8 cellular contexts compared by ENCODE assay signal in genomic region chr3:129189793-129190192, GRCh38. TPM values are rescaled to one million over a fixed set of nuclear protein-coding genes. Genes with fewer than 3 reads are reported as not detected.
A peak's percentile ranks its signal among the peaks of the same experiment; 100 is the strongest.
DNase-seq lines count a peak whose midpoint lies in the region; ATAC-seq, FAIRE-seq and TF ChIP-seq lines count a peak whose summit lies in the region.
"Not testable (repeated sequence)": the region's sequence is repeated elsewhere in the genome, so short reads cannot be mapped to it uniquely, and the experiment has no call there.

No MANE protein-coding gene starts in this region.

- ATAC-seq in GM12878 (peak; percentile 34; the same call in 2 of the 3 replicates), esophagus mucosa (peak; percentile 77)
- ATAC-seq in stimulated activated naive CD8-positive, alpha-beta T cell treated with anti-CD3 and anti-CD28 coated beads, Interleukin-15, amount 100 ng/mL, for 72 hours: peak; percentile 37

- not testable (repeated sequence) for H3K27me3 ChIP-seq in HAP-1 (ENCODE audit: low read depth); astrocyte (ENCODE audit: insufficient read depth, low read length); GM12878 (replicated peaks in 1 of 2; ENCODE audit: control insufficient read depth in 2 of 2, insufficient read depth in 2 of 2, low read length in 1 of 2)

- not testable (repeated sequence) for H3K79me2 ChIP-seq in astrocyte (ENCODE audit: insufficient read depth, low read length)
- H3K79me2 ChIP-seq in GM12878 (ENCODE audit: control insufficient read depth, insufficient read depth, low read length): peaks cover 10% of the 10 kb centered on the region

- H3K9me3 ChIP-seq in HAP-1; astrocyte (ENCODE audit: insufficient read depth, low read depth, low read length); GM12878 (replicated peaks; ENCODE audit: control insufficient read depth, insufficient read depth, low read length): not testable (repeated sequence)

- not testable (repeated sequence) for H2AFZ ChIP-seq in astrocyte (ENCODE audit: low read depth, low read length); GM12878 (ENCODE audit: control insufficient read depth, low read depth, low read length)

- RAD21 ChIA-PET in GM12878 (lab: Charles Lee; ENCODE audit: unreplicated experiment): not testable (repeated sequence)

- not testable (repeated sequence) for TF ChIP-seq CTCF in RWPE1 (conservative IDR thresholded peaks at IDR 0.05; ENCODE audit: low read depth); astrocyte (IDR thresholded peaks at IDR 0.05; ENCODE audit: insufficient read depth, low read depth, low read length); GM12878 (IDR thresholded peaks at IDR 0.05 in 2 of 3, conservative IDR thresholded peaks at IDR 0.05 in 1 of 3; ENCODE audit: control insufficient read depth in 2 of 3, extremely low read depth in 1 of 3, insufficient read depth in 1 of 3, low read depth in 3 of 3, low read length in 3 of 3)

- TF ChIP-seq RAD21 in GM12878 (IDR thresholded peaks at IDR 0.05; ENCODE audit: insufficient read depth, low read depth, low read length): not testable (repeated sequence)

- not testable (repeated sequence) for TF ChIP-seq EP300 in GM12878 (IDR thresholded peaks at IDR 0.05; ENCODE audit: borderline replicate concordance in 1 of 2, control insufficient read depth in 1 of 2, low read depth in 2 of 2, low read length in 2 of 2)

- not testable (repeated sequence) for H3K4me3 ChIP-seq in HAP-1; astrocyte (ENCODE audit: insufficient read depth, low read depth, low read length); GM12878

- not testable (repeated sequence) for H3K27ac Mint-ChIP-seq in astrocyte (ENCODE audit: unreplicated experiment); stimulated activated naive CD8-positive, alpha-beta T cell treated with anti-CD3 and anti-CD28 coated beads, Interleukin-15, amount 100 ng/mL, for 72 hours

- WGBS in GM12878 (ENCODE audit: insufficient coverage, insufficient replicate concordance, low lambda C conversion rate, missing lambda C conversion rate): 77% methylated on average over 8 of the region's 8 CpGs

- H3K4me2 ChIP-seq in astrocyte (ENCODE audit: low read length); GM12878 (ENCODE audit: control insufficient read depth, insufficient read depth): not testable (repeated sequence)

- intact Hi-C loops in GM12878 (cut with micrococcal nuclease; ENCODE audit: unreplicated experiment): loop anchor here (10.0 kb wide), 1 partner anchor 535 kb away; the partner anchor contains the start of gene RPN1

- TF ChIP-seq POLR2A in GM12878 (IDR thresholded peaks at IDR 0.05; ENCODE audit: low read depth, low read length): not testable (repeated sequence)

- not testable (repeated sequence) for BruUV-seq in GM12878 (replicated peaks; lab: Mats Ljungman, UMichigan)

- in situ Hi-C loops in HAP-1 (cut with MboI; ENCODE audit: low sequenced_read_pairs); GM12878 (cut with MboI): not testable (repeated sequence)

- H3K9me3 Mint-ChIP-seq in astrocyte (ENCODE audit: unreplicated experiment); stimulated activated naive CD8-positive, alpha-beta T cell treated with anti-CD3 and anti-CD28 coated beads, Interleukin-15, amount 100 ng/mL, for 72 hours: not testable (repeated sequence)

- SMC1A ChIA-PET in GM12878 (lab: Charles Lee; ENCODE audit: uncharacterized antibody, unreplicated experiment): not testable (repeated sequence)

- not testable (repeated sequence) for H3K4me1 Mint-ChIP-seq in astrocyte (ENCODE audit: low read depth, unreplicated experiment)
- peaks cover 15% of the 10 kb centered on the region for H3K4me1 Mint-ChIP-seq in stimulated activated naive CD8-positive, alpha-beta T cell treated with anti-CD3 and anti-CD28 coated beads, Interleukin-15, amount 100 ng/mL, for 72 hours

- H3K4me1 ChIP-seq in HAP-1: peaks cover 19% of the 10 kb centered on the region
- not testable (repeated sequence) for H3K4me1 ChIP-seq in astrocyte (ENCODE audit: insufficient read depth, low read length); GM12878 (ENCODE audit: control insufficient read depth, insufficient read depth, low read length)

- H3K4me3 Mint-ChIP-seq in astrocyte (ENCODE audit: unreplicated experiment); stimulated activated naive CD8-positive, alpha-beta T cell treated with anti-CD3 and anti-CD28 coated beads, Interleukin-15, amount 100 ng/mL, for 72 hours: not testable (repeated sequence)

- POLR2A ChIA-PET in RWPE1 (lab: Yijun Ruan, JAX; ENCODE audit: low non-redundant PET): not testable (repeated sequence)
- POLR2A ChIA-PET in GM12878 (lab: Charles Lee): interaction anchor here (0.6 kb wide), 1 partner anchor 14 kb away, joined by 4 read pairs; no protein-coding TSS in a partner anchor

- FAIRE-seq in astrocyte (lab: Jason Lieb, UNC): not testable (repeated sequence)
- FAIRE-seq in GM12878 (lab: Jason Lieb, UNC): peak; percentile 31

- not testable (repeated sequence) for H3K27me3 Mint-ChIP-seq in astrocyte (ENCODE audit: low read depth, unreplicated experiment); stimulated activated naive CD8-positive, alpha-beta T cell treated with anti-CD3 and anti-CD28 coated beads, Interleukin-15, amount 100 ng/mL, for 72 hours

- not testable (repeated sequence) for H4K20me1 ChIP-seq in astrocyte (ENCODE audit: insufficient read depth, low read length); GM12878 (ENCODE audit: control insufficient read depth, insufficient read depth)

- peak overlapping the region; percentile 56 for H3K27ac ChIP-seq in RWPE1
- H3K27ac ChIP-seq in astrocyte (ENCODE audit: low read depth, low read length); GM12878 (ENCODE audit: control insufficient read depth, insufficient read depth): not testable (repeated sequence)

- DNase-seq in A172 (ENCODE audit: low spot score): peak; percentile 25
- DNase-seq in HAP-1 (ENCODE audit: low spot score in 2 of 2): peak; percentile 75 to 78
- peak; percentile 44 for DNase-seq in M059J (ENCODE audit: low read depth)
- DNase-seq in RWPE1 (ENCODE audit: low spot score); GM12878 (ENCODE audit: low read depth, low spot score); stimulated activated naive CD8-positive, alpha-beta T cell treated with anti-CD3 and anti-CD28 coated beads, Interleukin-15, amount 100 ng/mL, for 72 hours: not testable (repeated sequence)
- peak; percentile 19 for DNase-seq in astrocyte (ENCODE audit: low read depth)

- H3K9ac ChIP-seq in astrocyte (ENCODE audit: low read length); GM12878 (ENCODE audit: control insufficient read depth, insufficient read depth, low read length): not testable (repeated sequence)

- not testable (repeated sequence) for H3K36me3 ChIP-seq in HAP-1 (replicated peaks); astrocyte (ENCODE audit: insufficient read depth, low read length); GM12878 (ENCODE audit: control insufficient read depth in 2 of 2, insufficient read depth in 2 of 2, low read length in 1 of 2)

- CTCF ChIA-PET in RWPE1 (lab: Yijun Ruan, JAX): interaction anchor here (0.6 kb wide), 1 partner anchor 15 kb away, joined by 5 read pairs; no protein-coding TSS in a partner anchor
- CTCF ChIA-PET in GM12878 (lab: Yijun Ruan, JAX): not testable (repeated sequence)

- H3K36me3 Mint-ChIP-seq in astrocyte (ENCODE audit: low read depth, unreplicated experiment): not testable (repeated sequence)

RNA-seq across cellular contexts. Expression of gene CNBP, which starts 6.1 kb away (rescaled TPM):
- total RNA-seq in A172 (2014; rRNA removed; shearing (Covaris generic)): 543 and 605 TPM in 2 replicates
- 375 and 380 TPM in 2 replicates for total RNA-seq in M059J (2014; rRNA removed; shearing (Covaris generic))
- 206 and 227 TPM in 2 replicates for total RNA-seq in astrocyte
- 109 and 114 TPM in 2 replicates for total RNA-seq in GM12878 (2013; cell fraction: nucleolus; rRNA removed)
- total RNA-seq in GM12878 (2014; rRNA removed): 300 and 328 TPM in 2 replicates
- total RNA-seq in GM12878 (2014; rRNA removed; fragmentation: Illumina TruSeq; extraction: Trizol): 341 and 350 TPM in 2 replicates
- 340 and 342 TPM in 2 replicates for total RNA-seq in GM12878 (2021)
- polyA plus RNA-seq in GM12878 (2011; ENCODE audit: low read depth): 223 TPM
- 468 and 566 TPM in 2 replicates for polyA plus RNA-seq in GM12878 (2011; rRNA removed)
- polyA plus RNA-seq in GM12878 (2011; cell fraction: cytosol; rRNA removed): 345 and 364 TPM in 2 replicates
- polyA plus RNA-seq in GM12878 (2011; cell fraction: nucleus; rRNA removed): 187 and 210 TPM in 2 replicates
- 273 and 335 TPM in 2 replicates for polyA plus RNA-seq in GM12878 (2012)
- 409 and 473 TPM in 2 replicates for polyA plus RNA-seq in GM12878 (2014; fragmentation: Illumina TruSeq; extraction: Trizol)
- 100 to 1,000 TPM; 618 to 719 TPM for polyA plus RNA-seq in GM12878 (2014; fragmentation: Nextera tagmentation; extraction: Ambion mirVana)
- 362 and 390 TPM in 2 replicates for polyA plus RNA-seq in GM12878 (2014; rRNA removed)
- 100 to 1,000 TPM; 618 to 628 TPM for polyA plus RNA-seq in GM12878 (2016; fragmentation: Nextera tagmentation; extraction: Ambion mirVana)
- 313 and 389 TPM in 2 replicates for polyA minus RNA-seq in GM12878 (2011; rRNA and poly(A)+ RNA removed)
- polyA minus RNA-seq in GM12878 (2011; cell fraction: cytosol; rRNA and poly(A)+ RNA removed): 104 and 110 TPM in 2 replicates
- polyA minus RNA-seq in GM12878 (2011; cell fraction: nucleus; rRNA and poly(A)+ RNA removed): 49.8 and 61.3 TPM in 2 replicates
- total RNA-seq in esophagus mucosa: 236 TPM

RNA-seq across cellular contexts. Expression of gene ISY1, which starts 28.9 kb away (rescaled TPM):
- total RNA-seq in A172 (2014; rRNA removed; shearing (Covaris generic)): 98.6 and 120 TPM in 2 replicates
- 34.9 and 70.7 TPM in 2 replicates for total RNA-seq in M059J (2014; rRNA removed; shearing (Covaris generic))
- total RNA-seq in astrocyte (26.6 and 29.7 TPM in 2 replicates), GM12878 (2014; rRNA removed) (28.3 and 39.5 TPM in 2 replicates), GM12878 (2014; rRNA removed; fragmentation: Illumina TruSeq; extraction: Trizol) (46.0 and 47.1 TPM in 2 replicates), GM12878 (2021) (36.8 and 38.6 TPM in 2 replicates), esophagus mucosa (24.9 TPM)
- 8.1 and 10.0 TPM in 2 replicates for total RNA-seq in GM12878 (2013; cell fraction: nucleolus; rRNA removed)
- 28.6 TPM for polyA plus RNA-seq in GM12878 (2011; ENCODE audit: low read depth)
- polyA plus RNA-seq in GM12878 (2011; rRNA removed) (43.3 and 61.7 TPM in 2 replicates), GM12878 (2014; fragmentation: Illumina TruSeq; extraction: Trizol) (42.3 and 45.4 TPM in 2 replicates), GM12878 (2014; fragmentation: Nextera tagmentation; extraction: Ambion mirVana) (10 to 100 TPM; 54.1 to 58.2 TPM), GM12878 (2014; rRNA removed) (28.5 and 32.3 TPM in 2 replicates), GM12878 (2016; fragmentation: Nextera tagmentation; extraction: Ambion mirVana) (10 to 100 TPM; 66.7 to 72.2 TPM)
- 41.9 and 59.0 TPM in 2 replicates for polyA plus RNA-seq in GM12878 (2011; cell fraction: cytosol; rRNA removed)
- polyA plus RNA-seq in GM12878 (2011; cell fraction: nucleus; rRNA removed): 10.0 and 10.5 TPM in 2 replicates
- 31.3 and 35.0 TPM in 2 replicates for polyA plus RNA-seq in GM12878 (2012)
- polyA minus RNA-seq in GM12878 (2011; rRNA and poly(A)+ RNA removed): 14.6 and 23.3 TPM in 2 replicates
- 6.7 and 15.2 TPM in 2 replicates for polyA minus RNA-seq in GM12878 (2011; cell fraction: cytosol; rRNA and poly(A)+ RNA removed)
- polyA minus RNA-seq in GM12878 (2011; cell fraction: nucleus; rRNA and poly(A)+ RNA removed): 4.1 and 11.7 TPM in 2 replicates

RNA-seq across cellular contexts. Expression of gene COPG1, which starts 59.6 kb away (rescaled TPM):
- total RNA-seq in A172 (2014; rRNA removed; shearing (Covaris generic)): 296 and 315 TPM in 2 replicates
- total RNA-seq in M059J (2014; rRNA removed; shearing (Covaris generic)): 203 and 347 TPM in 2 replicates
- total RNA-seq in astrocyte (267 and 275 TPM in 2 replicates), GM12878 (2014; rRNA removed) (106 and 118 TPM in 2 replicates), GM12878 (2014; rRNA removed; fragmentation: Illumina TruSeq; extraction: Trizol) (80.5 and 87.2 TPM in 2 replicates), GM12878 (2021) (128 and 138 TPM in 2 replicates), esophagus mucosa (87.8 TPM)
- 130 and 152 TPM in 2 replicates for total RNA-seq in GM12878 (2013; cell fraction: nucleolus; rRNA removed)
- 84.4 TPM for polyA plus RNA-seq in GM12878 (2011; ENCODE audit: low read depth)
- polyA plus RNA-seq in GM12878 (2011; rRNA removed) (43.8 and 66.8 TPM in 2 replicates), GM12878 (2014; fragmentation: Illumina TruSeq; extraction: Trizol) (62.0 and 78.1 TPM in 2 replicates), GM12878 (2014; fragmentation: Nextera tagmentation; extraction: Ambion mirVana) (100 to 1,000 TPM in 1 of 2 experiments, 10 to 100 TPM in 1; 54.8 to 102 TPM), GM12878 (2014; rRNA removed) (61.7 and 77.7 TPM in 2 replicates), GM12878 (2016; fragmentation: Nextera tagmentation; extraction: Ambion mirVana) (100 to 1,000 TPM; 131 to 143 TPM)
- 52.8 and 55.7 TPM in 2 replicates for polyA plus RNA-seq in GM12878 (2011; cell fraction: cytosol; rRNA removed)
- 110 and 115 TPM in 2 replicates for polyA plus RNA-seq in GM12878 (2011; cell fraction: nucleus; rRNA removed)
- polyA plus RNA-seq in GM12878 (2012): 122 and 138 TPM in 2 replicates
- 134 and 157 TPM in 2 replicates for polyA minus RNA-seq in GM12878 (2011; rRNA and poly(A)+ RNA removed)
- polyA minus RNA-seq in GM12878 (2011; cell fraction: cytosol; rRNA and poly(A)+ RNA removed): 54.0 and 57.0 TPM in 2 replicates
- polyA minus RNA-seq in GM12878 (2011; cell fraction: nucleus; rRNA and poly(A)+ RNA removed): 63.6 and 90.8 TPM in 2 replicates
